In genomic region chr5:135167634-135168033, GRCh38 we compare ENCODE assay signal across 17 cellular contexts.
DNase-seq lines count a peak whose midpoint lies in the region; ATAC-seq and TF ChIP-seq lines count a peak whose summit lies in the region.
"Had no signal": no experiment of that assay in that cellular context is flagged by ENCODE, and none has a peak within 500 bp of the region (broad histone marks: within the 10 kb centered on the region; RNA-seq: fewer than 3 reads in every experiment).

No MANE protein-coding gene starts in this region.

- no peaks in the 10 kb centered on the region for H3K36me3 ChIP-seq in right atrium auricular region

- no peak overlapping the region for H3K27ac Mint-ChIP-seq in osteocyte (ENCODE audit: unreplicated experiment)
- H3K27ac Mint-ChIP-seq: CD4-positive, CD25-positive, alpha-beta regulatory T cell; CD8-positive, alpha-beta T cell; GM23338; H9 had no signal

- no peaks in the 10 kb centered on the region for H3K9me3 Mint-ChIP-seq in osteocyte (ENCODE audit: unreplicated experiment)
- H3K9me3 Mint-ChIP-seq: CD8-positive, alpha-beta T cell; GM23338; H9 had no signal

- intact Hi-C loops in Right ventricle myocardium superior (cut with DNase I), result no loop called here

- peak; percentile 38 for DNase-seq in right atrium auricular region (ENCODE audit: low spot score)
- no peak for DNase-seq in Right ventricle myocardium superior
- DNase-seq in Jurkat, Clone E6-1 (ENCODE audit: low read depth, low spot score), result peak; percentile 12
- peak; percentile 74 for DNase-seq in osteocyte (ENCODE audit: extremely low spot score, unreplicated experiment)
- no peak for DNase-seq in stimulated activated CD4-positive, alpha-beta T cell treated with anti-CD3 and anti-CD28 coated beads, Interleukin-12 subunit alpha, Interleukin-12 subunit beta, amount 100 ng/mL, for 4 hours
- DNase-seq: Caco-2; CD4-positive, CD25-positive, alpha-beta regulatory T cell; CD8-positive, alpha-beta T cell; DMS153; EL; GDM1; H9 had no signal

- no peak overlapping the region for H3K4me3 ChIP-seq in right atrium auricular region
- H3K4me3 ChIP-seq in Jurkat, Clone E6-1 (ENCODE audit: low read length), result no peak overlapping the region
- H3K4me3 ChIP-seq: GM12878, GM23338 had no signal

- ATAC-seq in Right ventricle myocardium superior (ENCODE audit: poor library complexity), result no peak
- no peak for ATAC-seq in HG03442 (IDR thresholded peaks at IDR 0.05; ENCODE audit: unreplicated experiment)
- ATAC-seq: CD8-positive, alpha-beta T cell; GM12878; GM23338; HCT116 had no signal

- H3K4me3 Mint-ChIP-seq in osteocyte (ENCODE audit: unreplicated experiment), result no peak overlapping the region
- H3K4me3 Mint-ChIP-seq: CD8-positive, alpha-beta T cell; GM23338; H9 had no signal

- no peaks in the 10 kb centered on the region for H3K4me1 Mint-ChIP-seq in osteocyte (ENCODE audit: unreplicated experiment)
- H3K4me1 Mint-ChIP-seq: CD4-positive, CD25-positive, alpha-beta regulatory T cell; GM23338; H9 had no signal

- H3K9me3 ChIP-seq in right atrium auricular region, result no peaks in the 10 kb centered on the region
- H3K9me3 ChIP-seq: Caco-2 had no signal

- H3K27ac ChIP-seq in right atrium auricular region, result no peak overlapping the region
- H3K27ac ChIP-seq: C4-2B had no signal

- TF ChIP-seq CTCF in right atrium auricular region (IDR thresholded peaks at IDR 0.05) (no peak), osteocyte (IDR thresholded peaks at IDR 0.05) (no peak)

- H3K27me3 Mint-ChIP-seq in osteocyte (ENCODE audit: unreplicated experiment), result peaks cover 81% of the 10 kb centered on the region

- no peaks in the 10 kb centered on the region for H3K4me1 ChIP-seq in right atrium auricular region
- H3K4me1 ChIP-seq: Caco-2 had no signal

- H3K27me3 ChIP-seq in right atrium auricular region, result no peaks in the 10 kb centered on the region

- no peaks in the 10 kb centered on the region for H3K36me3 Mint-ChIP-seq in osteocyte (ENCODE audit: unreplicated experiment)
- H3K36me3 Mint-ChIP-seq: CD4-positive, CD25-positive, alpha-beta regulatory T cell; CD8-positive, alpha-beta T cell had no signal

Comparison
In these comparisons a context has a peak if more than half of its experiments do, and no peak if none do; other contexts are left out.
1. DNase-seq: peak in right atrium auricular region (single experiment), Jurkat, Clone E6-1 (single experiment) and osteocyte (single experiment); none in Right ventricle myocardium superior (single experiment) and stimulated activated CD4-positive, alpha-beta T cell treated with anti-CD3 and anti-CD28 coated beads, Interleukin-12 subunit alpha, Interleukin-12 subunit beta, amount 100 ng/mL, for 4 hours (single experiment).